In genomic region chr7:17206354-17206905, GRCh38 we compare ENCODE assay signal across 18 cellular contexts.
DNase-seq lines count a peak whose midpoint lies in the region; TF ChIP-seq lines count a peak whose summit lies in the region.
"Had no signal": no experiment of that assay in that cellular context is flagged by ENCODE, and none has a peak within 500 bp of the region (broad histone marks: within the 10 kb centered on the region; RNA-seq: fewer than 3 reads in every experiment).

No MANE protein-coding gene starts in this region.

- peak; percentile 41 for DNase-seq in Daoy (ENCODE audit: low read depth)
- DNase-seq in HPDE6-E6E7 (ENCODE audit: extremely low spot score) = peak; percentile 51
- DNase-seq in SJCRH30 = peak; percentile 25 to 66
- DNase-seq in kidney tubule cell (ENCODE audit: low spot score) = peak; percentile 47
- DNase-seq in NCI-H187 treated with DMSO at 0.1 percent for 48 hours (lab: John Stamatoyannopoulos, UW) = no peak
- DNase-seq in NOMO-1 treated with DMSO at 0.1 percent for 48 hours (lab: John Stamatoyannopoulos, UW; ENCODE audit: unreplicated experiment) = no peak
- no peak for DNase-seq in neural progenitor cell (ENCODE audit: low spot score)
- no peak for DNase-seq in NCI-H510A treated with DMSO at 0.1 percent for 48 hours (lab: John Stamatoyannopoulos, UW)
- DNase-seq: activated B cell treated with CpG ODN at 0.5 μM for 24 hours; activated CD8-positive, alpha-beta memory T cell treated with anti-CD3 and anti-CD28 coated beads, Interleukin-2, amount 10 ng/mL, durations not matched to agents 7 days and 5 days; activated naive CD4-positive, alpha-beta T cell; AML-193; natural killer cell; NCI-H1105 treated with DMSO at 0.1 percent for 48 hours; NCI-H82; retina; SHP77; stimulated activated CD4-positive, alpha-beta T cell treated with anti-CD3 and anti-CD28 coated beads, Interleukin-2, amount 100 ng/mL, for 48 hours had no signal

- no peak overlapping the region for H2AFZ ChIP-seq in neural progenitor cell (replicated peaks)

- H4K20me1 ChIP-seq in neural progenitor cell (ENCODE audit: low read depth) = no peaks in the 10 kb centered on the region

- H3K27me3 Mint-ChIP-seq in neural progenitor cell (ENCODE audit: insufficient read depth, low read depth) = peaks cover 2% of the 10 kb centered on the region
- H3K27me3 Mint-ChIP-seq: activated B cell treated with CpG ODN at 0.5 μM for 24 hours; activated CD8-positive, alpha-beta memory T cell treated with anti-CD3 and anti-CD28 coated beads, Interleukin-2, amount 10 ng/mL, durations not matched to agents 7 days and 5 days had no signal

- H3F3A ChIP-seq in neural progenitor cell (ENCODE audit: low read depth) = no peaks in the 10 kb centered on the region

- H3K27ac Mint-ChIP-seq in neural progenitor cell = no peak overlapping the region
- H3K27ac Mint-ChIP-seq: activated B cell treated with CpG ODN at 0.5 μM for 24 hours; activated CD8-positive, alpha-beta memory T cell treated with anti-CD3 and anti-CD28 coated beads, Interleukin-2, amount 10 ng/mL, durations not matched to agents 7 days and 5 days; natural killer cell had no signal

- no peaks in the 10 kb centered on the region for H3K4me1 Mint-ChIP-seq in neural progenitor cell
- H3K4me1 Mint-ChIP-seq: activated B cell treated with CpG ODN at 0.5 μM for 24 hours, natural killer cell had no signal

- H3K36me3 Mint-ChIP-seq in neural progenitor cell = no peaks in the 10 kb centered on the region
- H3K36me3 Mint-ChIP-seq: activated CD8-positive, alpha-beta memory T cell treated with anti-CD3 and anti-CD28 coated beads, Interleukin-2, amount 10 ng/mL, durations not matched to agents 7 days and 5 days; natural killer cell had no signal

- no peak overlapping the region for H3K4me2 ChIP-seq in neural progenitor cell

- peaks cover 11% of the 10 kb centered on the region for H3K4me1 ChIP-seq in SJCRH30
- H3K4me1 ChIP-seq in neural progenitor cell = no peaks in the 10 kb centered on the region

- no peaks in the 10 kb centered on the region for H3K79me2 ChIP-seq in neural progenitor cell (ENCODE audit: low read depth)

- H3K9me3 Mint-ChIP-seq in neural progenitor cell = no peaks in the 10 kb centered on the region
- H3K9me3 Mint-ChIP-seq: activated B cell treated with CpG ODN at 0.5 μM for 24 hours, natural killer cell had no signal

- H3K4me3 ChIP-seq in SJCRH30 = no peak overlapping the region
- H3K4me3 ChIP-seq in neural progenitor cell = no peak overlapping the region

- no peak overlapping the region for H3K9ac ChIP-seq in neural progenitor cell

- H3K27me3 ChIP-seq in SJCRH30 (no peaks in the 10 kb centered on the region), neural progenitor cell (no peaks in the 10 kb centered on the region)

- H3K27ac ChIP-seq in SJCRH30 (no peak overlapping the region), neural progenitor cell (no peak overlapping the region)

- no peaks in the 10 kb centered on the region for H3K9me3 ChIP-seq in SJCRH30 (replicated peaks)
- H3K9me3 ChIP-seq in neural progenitor cell (ENCODE audit: low read depth) = no peaks in the 10 kb centered on the region

- H3K36me3 ChIP-seq in SJCRH30 (no peaks in the 10 kb centered on the region), neural progenitor cell (no peaks in the 10 kb centered on the region)

- H3K4me3 Mint-ChIP-seq in neural progenitor cell = no peak overlapping the region
- H3K4me3 Mint-ChIP-seq: activated B cell treated with CpG ODN at 0.5 μM for 24 hours; activated CD8-positive, alpha-beta memory T cell treated with anti-CD3 and anti-CD28 coated beads, Interleukin-2, amount 10 ng/mL, durations not matched to agents 7 days and 5 days; natural killer cell had no signal

- no peak for TF ChIP-seq CTCF in neural progenitor cell (IDR thresholded peaks at IDR 0.05)

Comparison
In these comparisons a context has a peak if more than half of its experiments do, and no peak if none do; other contexts are left out.
1. DNase-seq: peak in Daoy (single experiment), HPDE6-E6E7 (single experiment), SJCRH30 (2 of 2) and kidney tubule cell (single experiment); none in NCI-H187 treated with DMSO at 0.1 percent for 48 hours (single experiment), NOMO-1 treated with DMSO at 0.1 percent for 48 hours (single experiment), neural progenitor cell (single experiment) and NCI-H510A treated with DMSO at 0.1 percent for 48 hours (single experiment).